9 cellular contexts compared by ENCODE assay signal in genomic region chr9:35651964-35652828, GRCh38. TPM values are rescaled to one million over a fixed set of nuclear protein-coding genes. Genes with fewer than 3 reads are reported as not detected.
DNase-seq lines count a peak whose midpoint lies in the region; ATAC-seq, FAIRE-seq and TF ChIP-seq lines count a peak whose summit lies in the region.
"Had no signal": no experiment of that assay in that cellular context is flagged by ENCODE, and none has a peak within 500 bp of the region (broad histone marks: within the 10 kb centered on the region; RNA-seq: fewer than 3 reads in every experiment).

No MANE protein-coding gene starts in this region.

- POLR2A ChIA-PET in HCT116 (lab: Charles Lee): no interaction called here
- POLR2A ChIA-PET in naive thymus-derived CD8-positive, alpha-beta T cell (lab: Charles Lee): interaction anchor here (0.7 to 4.1 kb wide), 3 partner anchors 12 to 79 kb away, joined by 3 to 36 read pairs (median 4); partner anchors contain the start of genes CREB3 and TLN1

- peak overlapping the region; percentile 28 to 98 (median 93) for H3K4me3 Mint-ChIP-seq in naive thymus-derived CD8-positive, alpha-beta T cell

- H3K27ac Mint-ChIP-seq in naive thymus-derived CD8-positive, alpha-beta T cell: peak overlapping the region in 9 of 10 donors; percentile 49 to 96 (median 93)

- no peaks in the 10 kb centered on the region for H3K27me3 Mint-ChIP-seq in naive thymus-derived CD8-positive, alpha-beta T cell

- peaks cover 5 to 17% of the 10 kb centered on the region in 2 experiments; a peak in 3 of 4 replicates for H3K4me1 ChIP-seq in HCT116 (ENCODE audit: control insufficient read depth in 1 of 2, insufficient read depth in 2 of 2, low read length in 2 of 2)

- FAIRE-seq in bronchial epithelial cell (lab: Jason Lieb, UNC): no peak
- FAIRE-seq: H54 had no signal

- H3K4me2 ChIP-seq in HCT116 (ENCODE audit: low read length): peak overlapping the region; percentile 14; the same call in 1 of the 2 replicates

- DNase-seq in HCT116 (ENCODE audit: low read depth, low spot score): no peak
- peak; percentile 91 for DNase-seq in NOMO-1 treated with DMSO at 0.1 percent for 48 hours (lab: John Stamatoyannopoulos, UW; ENCODE audit: unreplicated experiment)
- peak; percentile 93 for DNase-seq in bronchial epithelial cell (ENCODE audit: low read depth)
- DNase-seq in naive thymus-derived CD8-positive, alpha-beta T cell: no peak
- no peak for DNase-seq in NCI-H2171 treated with DMSO at 0.1 percent for 48 hours (lab: John Stamatoyannopoulos, UW)

- H2AFZ ChIP-seq in HCT116 (ENCODE audit: low read depth, low read length, poor library complexity, severe bottlenecking): no peak overlapping the region

- H3K27me3 ChIP-seq in HCT116 (ENCODE audit: insufficient read depth, low read length): no peaks in the 10 kb centered on the region
- no peaks in the 10 kb centered on the region for H3K27me3 ChIP-seq in bronchial epithelial cell (ENCODE audit: control insufficient read depth, insufficient read depth, low read length)
- H3K27me3 ChIP-seq: esophagus muscularis mucosa had no signal

- ATAC-seq in HCT116: no peak
- ATAC-seq in naive thymus-derived CD8-positive, alpha-beta T cell: no peak
- no peak for ATAC-seq in GM21423 (IDR thresholded peaks at IDR 0.05; ENCODE audit: unreplicated experiment)
- ATAC-seq in GM18520 (IDR thresholded peaks at IDR 0.05; ENCODE audit: unreplicated experiment): no peak

- H3K27ac ChIP-seq in HCT116 (ENCODE audit: low read depth, low read length): no peak overlapping the region
- H3K27ac ChIP-seq: esophagus muscularis mucosa had no signal

- RAD21 ChIA-PET in HCT116 (lab: Charles Lee; ENCODE audit: low non-redundant PET in 1 of 2, low total read pairs in 2 of 2, uncharacterized antibody in 2 of 2, unreplicated experiment in 2 of 2): no interaction called here

- H3K4me3 ChIP-seq in HCT116 (replicated peaks in 1 of 2; ENCODE audit: low read depth in 1 of 2, low read length in 2 of 2) (no peak overlapping the region), bronchial epithelial cell (ENCODE audit: low read depth, low read length) (no peak overlapping the region)
- H3K4me3 ChIP-seq: esophagus muscularis mucosa had no signal

- TF ChIP-seq CTCF in HCT116 (IDR thresholded peaks at IDR 0.05 in 2 of 3, conservative IDR thresholded peaks at IDR 0.05 in 1 of 3; ENCODE audit: borderline replicate concordance in 1 of 3, insufficient read depth in 1 of 3, low read depth in 2 of 3, low read length in 2 of 3): no peak
- TF ChIP-seq CTCF in bronchial epithelial cell (IDR thresholded peaks at IDR 0.05; ENCODE audit: insufficient read depth, low read length, severe bottlenecking): no peak

- no peak for TF ChIP-seq POLR2A in HCT116 (IDR thresholded peaks at IDR 0.05; ENCODE audit: borderline replicate concordance, extremely low read depth, insufficient read depth, insufficient read length)

- BruUV-seq in HCT116 (replicated peaks; lab: Mats Ljungman, UMichigan): no TSS peak

- H3K9me2 ChIP-seq in HCT116 (ENCODE audit: insufficient read depth): no peaks in the 10 kb centered on the region

- no peaks in the 10 kb centered on the region for H3K9me3 ChIP-seq in HCT116 (ENCODE audit: control insufficient read depth in 1 of 2, insufficient read depth in 1 of 2, low read depth in 1 of 2, low read length in 2 of 2)
- H3K9me3 ChIP-seq: esophagus muscularis mucosa had no signal

- H3K79me2 ChIP-seq in HCT116 (ENCODE audit: insufficient read depth, low read length): no peaks in the 10 kb centered on the region

- H3K4me1 Mint-ChIP-seq in naive thymus-derived CD8-positive, alpha-beta T cell: peaks cover 36 to 75% (median 62%) of the 10 kb centered on the region in 4 donors

- CTCF ChIA-PET in HCT116 (lab: Charles Lee): no interaction called here

- no peak for TF ChIP-seq RAD21 in HCT116 (IDR thresholded peaks at IDR 0.05; ENCODE audit: low read depth)

- H3K9me3 Mint-ChIP-seq in naive thymus-derived CD8-positive, alpha-beta T cell: no peaks in the 10 kb centered on the region

- no peaks in the 10 kb centered on the region for H4K20me1 ChIP-seq in HCT116 (ENCODE audit: insufficient read depth)

- intact Hi-C loops in HCT116 (cut with micrococcal nuclease): loop anchor here (10.0 kb wide), 1 partner anchor 537 kb away; the partner anchor contains the start of gene ATOSB

- H3K36me3 Mint-ChIP-seq in naive thymus-derived CD8-positive, alpha-beta T cell: peaks cover 0 to 3% (median 0%) of the 10 kb centered on the region in 3 donors

- no peak overlapping the region for H3K9ac ChIP-seq in HCT116 (ENCODE audit: low read length)

- no peaks in the 10 kb centered on the region for H3K36me3 ChIP-seq in HCT116 (ENCODE audit: control insufficient read depth in 1 of 2, insufficient read depth in 2 of 2, low read length in 2 of 2)
- H3K36me3 ChIP-seq in bronchial epithelial cell (ENCODE audit: control insufficient read depth, insufficient read depth, low read length): no peaks in the 10 kb centered on the region
- H3K36me3 ChIP-seq: esophagus muscularis mucosa had no signal

TF ChIP-seq in HCT116, 20 proteins besides CTCF, POLR2A, EP300 and RAD21 (continues in another document):
- TF ChIP-seq SIN3A (IDR thresholded peaks at IDR 0.05; ENCODE audit: low read depth): no peak
- TF ChIP-seq EZH2 (IDR thresholded peaks at IDR 0.05): no peak
- TF ChIP-seq TCF7L2 (IDR thresholded peaks at IDR 0.05; ENCODE audit: borderline replicate concordance, extremely low read depth, insufficient read depth, insufficient read length): no peak
- no peak for TF ChIP-seq MAX (IDR thresholded peaks at IDR 0.05)
- no peak for TF ChIP-seq POLR2AphosphoS5 (IDR thresholded peaks at IDR 0.05; ENCODE audit: low read depth, low read length)
- no peak for TF ChIP-seq ZNF274 (IDR thresholded peaks at IDR 0.05; ENCODE audit: low read depth, low read length)
- TF ChIP-seq SP1 (IDR thresholded peaks at IDR 0.05; ENCODE audit: low read depth): no peak
- no peak for TF ChIP-seq YY1 (IDR thresholded peaks at IDR 0.05; ENCODE audit: extremely low read depth, insufficient replicate concordance, low read depth, low read length)
- no peak for TF ChIP-seq CEBPB (IDR thresholded peaks at IDR 0.05; ENCODE audit: low read depth)
- no peak for TF ChIP-seq REST (IDR thresholded peaks at IDR 0.05; ENCODE audit: low read depth)
- no peak for TF ChIP-seq SRF (IDR thresholded peaks at IDR 0.05; ENCODE audit: low read depth)
- TF ChIP-seq, protein P1, sequence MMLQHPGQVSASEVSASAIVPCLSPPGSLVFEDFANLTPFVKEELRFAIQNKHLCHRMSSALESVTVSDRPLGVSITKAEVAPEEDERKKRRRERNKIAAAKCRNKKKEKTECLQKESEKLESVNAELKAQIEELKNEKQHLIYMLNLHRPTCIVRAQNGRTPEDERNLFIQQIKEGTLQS (IDR thresholded peaks at IDR 0.05): no peak

RNA-seq across cellular contexts. Expression of gene SIT1, which starts 1.5 kb away (rescaled TPM):
- not detected for total RNA-seq in HCT116 (2021; ENCODE audit: unreplicated experiment)
- not detected in 2 replicates for polyA plus RNA-seq in HCT116 (2012)
- total RNA-seq in bronchial epithelial cell: not detected in 2 replicates
- total RNA-seq in naive thymus-derived CD8-positive, alpha-beta T cell: 10 to 100 TPM; 24.2 to 25.4 TPM
- 100 to 1,000 TPM in 1 of 3 donors, 10 to 100 TPM in 2; 82.2 to 128 (median 91.6) TPM for polyA plus RNA-seq in naive thymus-derived CD8-positive, alpha-beta T cell

RNA-seq across cellular contexts. Expression of gene RMRP, which starts 5.6 kb away (rescaled TPM):
- 30,969 TPM for total RNA-seq in HCT116 (2021; ENCODE audit: unreplicated experiment)
- polyA plus RNA-seq in HCT116 (2012): 23.0 and 89.1 TPM in 2 replicates
- total RNA-seq in bronchial epithelial cell: 15,881 and 37,648 TPM in 2 replicates
- over 10,000 TPM; 14,495 to 21,271 TPM for total RNA-seq in naive thymus-derived CD8-positive, alpha-beta T cell
- 10 to 100 TPM in 1 of 3 donors, not detected in 2; 33.0 TPM for polyA plus RNA-seq in naive thymus-derived CD8-positive, alpha-beta T cell

RNA-seq across cellular contexts. Expression of gene CCDC107, which starts 5.9 kb away (rescaled TPM):
- total RNA-seq in HCT116 (2021; ENCODE audit: unreplicated experiment): 11.1 TPM
- polyA plus RNA-seq in HCT116 (2012): 10.3 and 11.1 TPM in 2 replicates
- 11.4 and 13.7 TPM in 2 replicates for total RNA-seq in bronchial epithelial cell
- total RNA-seq in naive thymus-derived CD8-positive, alpha-beta T cell: 10 to 100 TPM; 13.8 to 16.6 TPM
- polyA plus RNA-seq in naive thymus-derived CD8-positive, alpha-beta T cell: 10 to 100 TPM; 45.9 to 59.0 (median 51.5) TPM

RNA-seq across cellular contexts. Expression of gene ARHGEF39, which starts 12.8 kb away (rescaled TPM):
- total RNA-seq in HCT116 (2021; ENCODE audit: unreplicated experiment) (29.8 TPM), bronchial epithelial cell (0.13 and 0.79 TPM in 2 replicates)
- 18.1 and 23.4 TPM in 2 replicates for polyA plus RNA-seq in HCT116 (2012)
- under 1 TPM in 1 of 2 experiments, not detected in 1; 0.29 TPM for total RNA-seq in naive thymus-derived CD8-positive, alpha-beta T cell
- polyA plus RNA-seq in naive thymus-derived CD8-positive, alpha-beta T cell: under 1 TPM; 0.13 to 0.25 (median 0.24) TPM

RNA-seq across cellular contexts. Expression of gene CA9, which starts 21.5 kb away (rescaled TPM):
- 8.5 TPM for total RNA-seq in HCT116 (2021; ENCODE audit: unreplicated experiment)
- 27.6 and 29.4 TPM in 2 replicates for polyA plus RNA-seq in HCT116 (2012)
- total RNA-seq in bronchial epithelial cell: 3.2 and 28.5 TPM in 2 replicates
- not detected for total RNA-seq in naive thymus-derived CD8-positive, alpha-beta T cell
- polyA plus RNA-seq in naive thymus-derived CD8-positive, alpha-beta T cell: not detected

Comparison
In these comparisons a context has a peak if more than half of its experiments do, and no peak if none do; other contexts are left out.
1. DNase-seq: peak in NOMO-1 treated with DMSO at 0.1 percent for 48 hours (single experiment) and bronchial epithelial cell (single experiment); none in HCT116 (single experiment), naive thymus-derived CD8-positive, alpha-beta T cell (0 of 10) and NCI-H2171 treated with DMSO at 0.1 percent for 48 hours (single experiment).
2. RNA of gene SIT1, which starts 1.5 kb away (total RNA-seq): 24.2 to 25.4 TPM in naive thymus-derived CD8-positive, alpha-beta T cell; not detected in HCT116 (single experiment) and not detected in bronchial epithelial cell; every median in the first group is over 10 times any median in the second.